Comparison of ENCODE assay signal across 16 cellular contexts in the genomic region with DNA sequence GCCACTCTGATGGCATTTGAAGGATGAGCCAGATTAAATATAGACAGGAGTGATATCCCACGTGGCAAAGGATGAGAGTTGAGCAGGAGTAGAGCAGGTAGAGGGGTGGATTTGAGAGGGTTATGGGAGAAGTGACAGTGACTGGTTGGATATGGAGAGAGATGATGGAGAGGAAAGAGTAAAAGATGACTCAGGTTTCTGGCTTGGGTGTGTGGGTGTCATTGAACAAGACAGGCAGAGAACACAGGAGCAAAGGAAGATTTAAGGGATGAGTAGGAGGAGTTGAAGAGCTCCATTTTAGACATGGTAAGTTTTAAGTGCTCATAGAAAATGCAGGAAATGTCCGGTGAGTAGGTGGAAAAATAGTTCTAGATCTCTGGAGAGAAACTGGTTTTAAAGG.
DNase-seq lines count a peak whose midpoint lies in the region; ATAC-seq, FAIRE-seq and TF ChIP-seq lines count a peak whose summit lies in the region.
"Had no signal": no experiment of that assay in that cellular context is flagged by ENCODE, and none has a peak within 500 bp of the region (broad histone marks: within the 10 kb centered on the region; RNA-seq: fewer than 3 reads in every experiment).

No MANE protein-coding gene starts in this region.

- DNase-seq in HepG2 (ENCODE audit: low spot score), result no peak
- DNase-seq in right lobe of liver, result no peak
- peak in 3 of 4 experiments; percentile 11 to 46 (median 17) for DNase-seq in K562 (ENCODE audit: extremely low read depth in 1 of 4, low spot score in 3 of 4)
- peak; percentile 55 for DNase-seq in putamen (ENCODE audit: low spot score)
- no peak for DNase-seq in NCI-H226
- DNase-seq: 8988T; AML-193; CD8-positive, alpha-beta memory T cell; IMR-90; KG1 had no signal

- ATAC-seq in HepG2 (no peak), right lobe of liver (no peak), K562 (no peak), GM21825 (IDR thresholded peaks at IDR 0.05; ENCODE audit: unreplicated experiment) (no peak), HG02973 (IDR thresholded peaks at IDR 0.05; ENCODE audit: unreplicated experiment) (no peak)
- ATAC-seq: GM12878, HCT116 had no signal

- H4K20me1 ChIP-seq in HepG2 (ENCODE audit: insufficient read depth, low read length), result no peaks in the 10 kb centered on the region
- H4K20me1 ChIP-seq in K562 (replicated peaks; ENCODE audit: control insufficient read depth, insufficient read depth, low read length), result no peaks in the 10 kb centered on the region
- H4K20me1 ChIP-seq: BLaER1 had no signal

- no peak for TF ChIP-seq CTCF in HepG2 (CRISPR knock-in tag; IDR thresholded peaks at IDR 0.05)
- TF ChIP-seq CTCF in right lobe of liver (IDR thresholded peaks at IDR 0.05), result no peak
- no peak for TF ChIP-seq CTCF in K562 (IDR thresholded peaks at IDR 0.05 in 2 of 3, conservative IDR thresholded peaks at IDR 0.05 in 1 of 3; ENCODE audit: insufficient read depth in 2 of 3, low read depth in 1 of 3, low read length in 3 of 3)

- H3K27me3 ChIP-seq in HepG2 (ENCODE audit: control insufficient read depth in 1 of 2, insufficient read depth in 2 of 2, low read length in 2 of 2), result no peaks in the 10 kb centered on the region
- H3K27me3 ChIP-seq in right lobe of liver, result peaks cover 0 to 4% of the 10 kb centered on the region in 2 donors
- no peaks in the 10 kb centered on the region for H3K27me3 ChIP-seq in K562 (ENCODE audit: control insufficient read depth in 2 of 2, insufficient read depth in 2 of 2, low read length in 2 of 2)
- H3K27me3 ChIP-seq: BLaER1 had no signal

- 3% methylated on average over 2 of the region's 2 CpGs for WGBS in HepG2 (ENCODE audit: low lambda C conversion rate)
- 30% methylated on average over 2 of the region's 2 CpGs for WGBS in right lobe of liver (ENCODE audit: insufficient coverage, low coverage, low lambda C conversion rate, missing lambda C conversion rate)
- 28% methylated on average over 2 of the region's 2 CpGs for WGBS in K562 (ENCODE audit: insufficient coverage, low coverage, missing lambda C conversion rate)

- H3K4me2 ChIP-seq in HepG2 (ENCODE audit: low read depth, low read length) (no peak overlapping the region), K562 (ENCODE audit: insufficient read depth, low read length) (peak overlapping the region; percentile 28)
- H3K4me2 ChIP-seq: BLaER1 had no signal

- H3K9me3 ChIP-seq in HepG2 (ENCODE audit: low read length), result no peaks in the 10 kb centered on the region
- H3K9me3 ChIP-seq in right lobe of liver, result no peaks in the 10 kb centered on the region
- 0 out of 2 replicates have a peak, but pooled peaks cover 3% of the 10 kb centered on the region for H3K9me3 ChIP-seq in K562 (replicated peaks; ENCODE audit: control insufficient read depth, insufficient read depth, low read depth, low read length)
- H3K9me3 ChIP-seq: BLaER1 had no signal

- CTCF ChIA-PET in HepG2 (lab: Yijun Ruan, JAX; ENCODE audit: low intra/inter-chr PET ratio, low total read pairs), result no interaction called here
- CTCF ChIA-PET in K562 (lab: Yijun Ruan, JAX; ENCODE audit: low intra/inter-chr PET ratio), result no interaction called here

- TF ChIP-seq EP300 in HepG2 (IDR thresholded peaks at IDR 0.05; ENCODE audit: low read depth in 2 of 2, low read length in 2 of 2) (no peak), HepG2 (CRISPR knock-in tag; IDR thresholded peaks at IDR 0.05; ENCODE audit: borderline replicate concordance) (no peak), K562 (IDR thresholded peaks at IDR 0.05; ENCODE audit: low read length) (no peak)

- POLR2A ChIA-PET in HepG2 (lab: Yijun Ruan, JAX) (no interaction called here), K562 (lab: Yijun Ruan, JAX) (interaction anchor here (0.8 kb wide), 1 partner anchor 9 kb away, joined by 4 read pairs; no protein-coding TSS in a partner anchor)

- H3K4me1 ChIP-seq in HepG2 (ENCODE audit: insufficient read depth, low read length), result no peaks in the 10 kb centered on the region
- no peaks in the 10 kb centered on the region for H3K4me1 ChIP-seq in right lobe of liver
- peaks cover 0 to 31% of the 10 kb centered on the region in 2 experiments; a peak in 3 of 5 replicates for H3K4me1 ChIP-seq in K562 (replicated peaks in 1 of 2; ENCODE audit: control insufficient read depth in 2 of 2, insufficient read depth in 2 of 2, low read length in 2 of 2)
- H3K4me1 ChIP-seq: BLaER1 had no signal

- H3K27ac ChIP-seq in HepG2 (ENCODE audit: extremely low read length, insufficient read depth, low read length), result no peak overlapping the region
- no peak overlapping the region for H3K27ac ChIP-seq in right lobe of liver
- H3K27ac ChIP-seq in K562 (ENCODE audit: extremely low read depth, low read depth, low read length), result no peak overlapping the region
- H3K27ac ChIP-seq: BLaER1 had no signal

- no peak overlapping the region for H3K9ac ChIP-seq in HepG2 (ENCODE audit: insufficient read depth, low read depth, low read length)
- H3K9ac ChIP-seq in K562 (ENCODE audit: insufficient read depth in 1 of 2, low read depth in 2 of 2, low read length in 2 of 2), result no peak overlapping the region
- H3K9ac ChIP-seq: BLaER1 had no signal

- H3K79me2 ChIP-seq in HepG2 (ENCODE audit: insufficient read depth, low read length) (no peaks in the 10 kb centered on the region), K562 (ENCODE audit: control insufficient read depth, insufficient read depth, low read length) (no peaks in the 10 kb centered on the region)

- TF ChIP-seq RAD21 in HepG2 (CRISPR knock-in tag; IDR thresholded peaks at IDR 0.05) (no peak), K562 (CRISPR knock-in tag; conservative IDR thresholded peaks at IDR 0.05 in 1 of 2, IDR thresholded peaks at IDR 0.05 in 1 of 2) (no peak)

- BruUV-seq in HepG2 (replicated peaks; lab: Mats Ljungman, UMichigan) (no TSS peak), K562 (replicated peaks; lab: Mats Ljungman, UMichigan) (no TSS peak)

- H3K9me1 ChIP-seq in K562 (ENCODE audit: control insufficient read depth, insufficient read depth, low read length), result no peaks in the 10 kb centered on the region

- no peak for TF ChIP-seq POLR2A in HepG2 (IDR thresholded peaks at IDR 0.05; ENCODE audit: insufficient read depth in 1 of 2, low read depth in 2 of 2, low read length in 2 of 2)
- TF ChIP-seq POLR2A in right lobe of liver (IDR thresholded peaks at IDR 0.05), result no peak
- TF ChIP-seq POLR2A in K562 (conservative IDR thresholded peaks at IDR 0.05), result no peak

- FAIRE-seq in HepG2 (lab: Jason Lieb, UNC) (no peak), K562 (lab: Jason Lieb, UNC) (peak; percentile 58)
- FAIRE-seq: GM12878, GM18507 had no signal

- H3K4me3 ChIP-seq in HepG2 (replicated peaks in 1 of 3; ENCODE audit: insufficient read depth in 1 of 3, low read depth in 2 of 3, low read length in 3 of 3), result no peak overlapping the region
- H3K4me3 ChIP-seq in right lobe of liver, result no peak overlapping the region
- no peak overlapping the region for H3K4me3 ChIP-seq in K562
- H3K4me3 ChIP-seq: BLaER1, GM12878 had no signal

- intact Hi-C loops in HepG2 (cut with micrococcal nuclease; ENCODE audit: unreplicated experiment) (no loop called here), right lobe of liver (cut with DNase I) (no loop called here), K562 (cut with micrococcal nuclease) (no loop called here)

- in situ Hi-C loops in HepG2 (cut with HindIII; ENCODE audit: extremely low pct_ligation_motif_present, low pct_unique_long_range_greater_than_20kb) (no loop called here), K562 (cut with MboI) (no loop called here)

- H2AFZ ChIP-seq in HepG2 (ENCODE audit: low read length) (no peak overlapping the region), K562 (ENCODE audit: low read depth, low read length) (peak overlapping the region; percentile 44; the same call in 1 of the 2 replicates)

- H3K36me3 ChIP-seq in HepG2 (replicated peaks in 1 of 2; ENCODE audit: control insufficient read depth in 1 of 2, insufficient read depth in 2 of 2, low read length in 2 of 2) (no peaks in the 10 kb centered on the region), right lobe of liver (no peaks in the 10 kb centered on the region), K562 (ENCODE audit: control insufficient read depth, insufficient read depth, low read length) (no peaks in the 10 kb centered on the region)
- H3K36me3 ChIP-seq: BLaER1 had no signal

TF ChIP-seq in HepG2, 621 proteins besides CTCF, POLR2A, EP300 and RAD21:
- 0 out of 2 replicates have a peak, but pooled peaks have one; percentile 38 for TF ChIP-seq PLRG1 (conservative IDR thresholded peaks at IDR 0.05)
- no peak for TF ChIP-seq ZBTB3 (CRISPR knock-in tag; IDR thresholded peaks at IDR 0.05; ENCODE audit: borderline replicate concordance, low read depth)

TF ChIP-seq in K562, 482 proteins besides CTCF, POLR2A, EP300 and RAD21 (continues in another document):
- TF ChIP-seq SLC30A9 (CRISPR knock-in tag; IDR thresholded peaks at IDR 0.05) (no peak), TARDBP (IDR thresholded peaks at IDR 0.05) (no peak), HMGN3 (IDR thresholded peaks at IDR 0.05; ENCODE audit: borderline replicate concordance, extremely low read depth, insufficient read length, low read depth, low read length) (no peak), DLX4 (CRISPR knock-in tag; IDR thresholded peaks at IDR 0.05) (no peak), HDAC6 (IDR thresholded peaks at IDR 0.05; ENCODE audit: low read depth, low read length) (no peak), HNRNPUL1 (IDR thresholded peaks at IDR 0.05; ENCODE audit: low read length) (no peak), HMBOX1 (IDR thresholded peaks at IDR 0.05) (no peak), EGR1 (conservative IDR thresholded peaks at IDR 0.05) (peak; percentile 83), TCF7 (IDR thresholded peaks at IDR 0.05; ENCODE audit: borderline replicate concordance) (no peak)

Comparison
In these comparisons a context has a peak if more than half of its experiments do, and no peak if none do; other contexts are left out.
1. DNase-seq: peak in K562 (3 of 4) and putamen (single experiment); none in HepG2 (single experiment), right lobe of liver (0 of 3) and NCI-H226 (single experiment).
2. Of the 241 proteins assayed by ChIP-seq in both HepG2 and K562: peak only in HepG2: none; only in K562: DPF2, EHMT2, MAFG, MEIS2 and NFE2; in both: none; in neither: 234; mixed calls (peak in some experiments, not most) for 2.